Comparison of ENCODE assay signal across 9 cellular contexts in the genomic region with DNA sequence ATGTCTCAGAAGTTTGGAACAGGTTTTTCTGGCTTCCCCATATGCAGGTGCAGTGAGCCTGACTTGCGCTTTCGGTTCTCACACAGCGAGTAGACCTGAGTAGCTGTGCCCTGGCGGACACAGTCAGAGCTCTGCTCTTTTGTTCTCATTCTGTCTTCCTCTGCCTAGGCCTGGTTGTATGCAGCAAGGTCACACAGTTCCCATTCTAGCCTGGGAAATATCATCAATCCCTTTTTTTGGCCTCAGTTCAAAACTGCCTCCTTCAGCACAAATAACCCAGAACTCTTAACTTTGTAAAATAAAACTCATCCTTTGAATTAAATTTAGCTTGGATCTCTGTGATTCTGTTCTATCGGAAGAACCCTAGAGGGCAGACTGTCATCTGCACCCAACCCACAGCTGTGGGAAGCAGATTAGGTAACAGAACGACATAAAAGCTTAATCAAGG. TPM values are rescaled to one million over a fixed set of nuclear protein-coding genes. Genes with fewer than 3 reads are reported as not detected.
DNase-seq lines count a peak whose midpoint lies in the region; ATAC-seq, FAIRE-seq and TF ChIP-seq lines count a peak whose summit lies in the region.
"Had no signal": no experiment of that assay in that cellular context is flagged by ENCODE, and none has a peak within 500 bp of the region (broad histone marks: within the 10 kb centered on the region; RNA-seq: fewer than 3 reads in every experiment).

No MANE protein-coding gene starts in this region.

- TF ChIP-seq RAD21 in HCT116 (IDR thresholded peaks at IDR 0.05; ENCODE audit: low read depth), result peak; percentile 20; the same call in 1 of the 2 replicates

- peak overlapping the region; percentile 76 for H2AFZ ChIP-seq in HCT116 (ENCODE audit: low read depth, low read length, poor library complexity, severe bottlenecking)

- H3K36me3 Mint-ChIP-seq in immature natural killer cell, result no peaks in the 10 kb centered on the region

- no peaks in the 10 kb centered on the region for H3K79me2 ChIP-seq in HCT116 (ENCODE audit: insufficient read depth, low read length)

- no peaks in the 10 kb centered on the region for H3K9me2 ChIP-seq in HCT116 (ENCODE audit: insufficient read depth)

- CTCF ChIA-PET in HCT116 (lab: Charles Lee), result interaction anchor here (0.8 to 2.5 kb wide), 6 partner anchors 8 to 33 kb away, joined by 3 to 15 read pairs (median 6); no protein-coding TSS in a partner anchor

- H3K4me2 ChIP-seq in HCT116 (ENCODE audit: low read length), result peak overlapping the region; percentile 68

- H3K36me3 ChIP-seq in HCT116 (ENCODE audit: control insufficient read depth in 1 of 2, insufficient read depth in 2 of 2, low read length in 2 of 2) (no peaks in the 10 kb centered on the region), bronchial epithelial cell (ENCODE audit: control insufficient read depth, insufficient read depth, low read length) (no peaks in the 10 kb centered on the region)

- peak overlapping the region in 2 of 5 donors; percentile 24 to 39 for H3K4me3 Mint-ChIP-seq in immature natural killer cell

- H3K27ac Mint-ChIP-seq in immature natural killer cell, result no peak overlapping the region

- RAD21 ChIA-PET in HCT116 (lab: Charles Lee; ENCODE audit: low non-redundant PET in 1 of 2, low total read pairs in 2 of 2, uncharacterized antibody in 2 of 2, unreplicated experiment in 2 of 2), result interaction anchor here in 1 of 2 experiments (0.6 to 0.8 kb wide), 2 partner anchors 17 to 585 kb away, joined by 3 read pairs; no protein-coding TSS in a partner anchor

- intact Hi-C loops in HCT116 (cut with micrococcal nuclease), result no loop called here

- H4K20me1 ChIP-seq in HCT116 (ENCODE audit: insufficient read depth), result no peaks in the 10 kb centered on the region

- peak; percentile 21 for DNase-seq in activated CD4-positive, alpha-beta T cell treated with anti-CD3 and anti-CD28 coated beads for 48 hours
- no peak for DNase-seq in activated CD4-positive, alpha-beta T cell treated with anti-CD3 and anti-CD28 coated beads for 1 hour
- DNase-seq in HCT116 (ENCODE audit: low read depth, low spot score), result no peak
- DNase-seq in NCI-H1694 (lab: John Stamatoyannopoulos, UW), result peak; percentile 32
- DNase-seq in bronchial epithelial cell (ENCODE audit: low read depth), result peak; percentile 65
- peak; percentile 75 to 87 for DNase-seq in lung microvascular endothelial cell (ENCODE audit: low read depth in 2 of 2)
- no peak for DNase-seq in immature natural killer cell
- no peak for DNase-seq in NCI-H1092 (lab: John Stamatoyannopoulos, UW)
- DNase-seq: DND-41 had no signal

- no peak for TF ChIP-seq POLR2A in HCT116 (IDR thresholded peaks at IDR 0.05; ENCODE audit: borderline replicate concordance, extremely low read depth, insufficient read depth, insufficient read length)

- BruUV-seq in HCT116 (replicated peaks; lab: Mats Ljungman, UMichigan), result no TSS peak

- peaks cover 0 to 5% (median 3%) of the 10 kb centered on the region in 3 donors for H3K27me3 Mint-ChIP-seq in immature natural killer cell (ENCODE audit: low read depth in 3 of 3)

- peaks cover 0 to 8% (median 3%) of the 10 kb centered on the region in 6 donors for H3K9me3 Mint-ChIP-seq in immature natural killer cell

- POLR2A ChIA-PET in HCT116 (lab: Charles Lee), result interaction anchor here (1.8 kb wide), 1 partner anchor 17 kb away, joined by 6 read pairs; no protein-coding TSS in a partner anchor

- H3K4me3 ChIP-seq in HCT116 (replicated peaks in 1 of 2; ENCODE audit: low read depth in 1 of 2, low read length in 2 of 2) (peak overlapping the region; percentile 42 to 55), bronchial epithelial cell (ENCODE audit: low read depth, low read length) (no peak overlapping the region)

- H3K9ac ChIP-seq in HCT116 (ENCODE audit: low read length), result no peak overlapping the region

- no peaks in the 10 kb centered on the region for H3K9me3 ChIP-seq in HCT116 (ENCODE audit: control insufficient read depth in 1 of 2, insufficient read depth in 1 of 2, low read depth in 1 of 2, low read length in 2 of 2)

- TF ChIP-seq CTCF in HCT116 (IDR thresholded peaks at IDR 0.05 in 2 of 3, conservative IDR thresholded peaks at IDR 0.05 in 1 of 3; ENCODE audit: borderline replicate concordance in 1 of 3, insufficient read depth in 1 of 3, low read depth in 2 of 3, low read length in 2 of 3) (peak; percentile 22 to 47 (median 47); a peak in 5 of 6 replicates), bronchial epithelial cell (IDR thresholded peaks at IDR 0.05; ENCODE audit: insufficient read depth, low read length, severe bottlenecking) (no peak)

- H3K27ac ChIP-seq in HCT116 (ENCODE audit: low read depth, low read length), result no peak overlapping the region

- H3K4me1 Mint-ChIP-seq in immature natural killer cell, result no peaks in the 10 kb centered on the region

- ATAC-seq in HCT116, result peak; percentile 93

- H3K27me3 ChIP-seq in HCT116 (ENCODE audit: insufficient read depth, low read length) (no peaks in the 10 kb centered on the region), bronchial epithelial cell (ENCODE audit: control insufficient read depth, insufficient read depth, low read length) (no peaks in the 10 kb centered on the region)

- no peak for FAIRE-seq in bronchial epithelial cell (lab: Jason Lieb, UNC)

- peaks cover 0 to 4% of the 10 kb centered on the region in 2 experiments; a peak in 1 of 4 replicates for H3K4me1 ChIP-seq in HCT116 (ENCODE audit: control insufficient read depth in 1 of 2, insufficient read depth in 2 of 2, low read length in 2 of 2)

TF ChIP-seq in HCT116, 20 proteins besides CTCF, POLR2A, EP300 and RAD21:
- TF ChIP-seq YY1 (IDR thresholded peaks at IDR 0.05; ENCODE audit: extremely low read depth, insufficient replicate concordance, low read depth, low read length), result no peak
- no peak for TF ChIP-seq REST (IDR thresholded peaks at IDR 0.05; ENCODE audit: low read depth)

RNA-seq across cellular contexts. Expression of gene OXGR1, which starts 10.2 kb away (rescaled TPM):
- not detected for total RNA-seq in HCT116 (2021; ENCODE audit: unreplicated experiment)
- polyA plus RNA-seq in HCT116 (2012), result 0.08 TPM in 1 of 2 replicates, not detected in the other
- total RNA-seq in bronchial epithelial cell, result not detected in 2 replicates
- total RNA-seq in lung microvascular endothelial cell, result not detected in 2 replicates
- polyA plus RNA-seq in immature natural killer cell, result not detected

Comparison
In these comparisons a context has a peak if more than half of its experiments do, and no peak if none do; other contexts are left out.
1. DNase-seq: peak in activated CD4-positive, alpha-beta T cell treated with anti-CD3 and anti-CD28 coated beads for 48 hours (single experiment), NCI-H1694 (single experiment), bronchial epithelial cell (single experiment) and lung microvascular endothelial cell (2 of 2); none in activated CD4-positive, alpha-beta T cell treated with anti-CD3 and anti-CD28 coated beads for 1 hour (single experiment), HCT116 (single experiment), immature natural killer cell (0 of 3) and NCI-H1092 (single experiment).